Comparison of ENCODE assay signal across 11 cellular contexts in genomic region chr19:32748497-32748896, GRCh38. TPM values are rescaled to one million over a fixed set of nuclear protein-coding genes. Genes with fewer than 3 reads are reported as not detected.
DNase-seq lines count a peak whose midpoint lies in the region; ATAC-seq and TF ChIP-seq lines count a peak whose summit lies in the region.
"Had no signal": no experiment of that assay in that cellular context is flagged by ENCODE, and none has a peak within 500 bp of the region (broad histone marks: within the 10 kb centered on the region; RNA-seq: fewer than 3 reads in every experiment).

No MANE protein-coding gene starts in this region.

- peak; percentile 31; the same call in 1 of the 2 replicates for TF ChIP-seq CTCF in HFFc6 (IDR thresholded peaks at IDR 0.05)
- peak; percentile 34 for TF ChIP-seq CTCF in progenitor cell of endocrine pancreas (IDR thresholded peaks at IDR 0.05; ENCODE audit: unreplicated experiment)

- H3K4me3 Mint-ChIP-seq in HFFc6 (no peak overlapping the region), progenitor cell of endocrine pancreas (ENCODE audit: low read depth) (no peak overlapping the region)
- H3K4me3 Mint-ChIP-seq in activated T-helper 2 cell treated with anti-CD3 and anti-CD28 coated beads, Interferon-gamma antibody, Interleukin-2, Interleukin-4, amounts not matched to agents 10 μg/mL and 5 μg/mL and 100 μg/mL, durations not matched to agents 14 hours and 24 hours and 36 hours (ENCODE audit: low read depth), result no peak overlapping the region
- H3K4me3 Mint-ChIP-seq: B cell had no signal

- intact Hi-C loops in activated T-helper 2 cell treated with anti-CD3 and anti-CD28 coated beads, Interferon-gamma antibody, Interleukin-2, Interleukin-4, amounts not matched to agents 10 μg/mL and 5 μg/mL and 100 μg/mL, durations not matched to agents 14 hours and 24 hours and 36 hours (cut with micrococcal nuclease), result no loop called here

- H3K4me1 Mint-ChIP-seq in HFFc6 (ENCODE audit: low read depth) (no peaks in the 10 kb centered on the region), progenitor cell of endocrine pancreas (ENCODE audit: low read depth) (no peaks in the 10 kb centered on the region)
- no peaks in the 10 kb centered on the region for H3K4me1 Mint-ChIP-seq in activated T-helper 2 cell treated with anti-CD3 and anti-CD28 coated beads, Interferon-gamma antibody, Interleukin-2, Interleukin-4, amounts not matched to agents 10 μg/mL and 5 μg/mL and 100 μg/mL, durations not matched to agents 14 hours and 24 hours and 36 hours (ENCODE audit: low read depth)
- H3K4me1 Mint-ChIP-seq: B cell had no signal

- DNase-seq in activated CD4-positive, alpha-beta T cell treated with anti-CD3 and anti-CD28 coated beads for 48 hours, result peak; percentile 22
- DNase-seq in activated CD4-positive, alpha-beta T cell treated with anti-CD3 and anti-CD28 coated beads, Interleukin-2, amount 50 U/mL, for 4 hours, result no peak
- DNase-seq in HFFc6 (no peak), SW480 (ENCODE audit: low spot score) (peak; percentile 33), progenitor cell of endocrine pancreas (ENCODE audit: low spot score, unreplicated experiment) (no peak), SKM-1 treated with dmso at 0.1 percent for 144 hours (lab: John Stamatoyannopoulos, UW; ENCODE audit: unreplicated experiment) (no peak)
- no peak for DNase-seq in activated T-helper 2 cell treated with anti-CD3 and anti-CD28 coated beads, Interferon-gamma antibody, Interleukin-2, Interleukin-4, amounts not matched to agents 10 μg/mL and 5 μg/mL and 100 μg/mL, durations not matched to agents 14 hours and 24 hours and 36 hours (ENCODE audit: low spot score)

- H3K9me3 Mint-ChIP-seq in HFFc6 (no peaks in the 10 kb centered on the region), progenitor cell of endocrine pancreas (ENCODE audit: low read depth) (no peaks in the 10 kb centered on the region)
- no peaks in the 10 kb centered on the region for H3K9me3 Mint-ChIP-seq in activated T-helper 2 cell treated with anti-CD3 and anti-CD28 coated beads, Interferon-gamma antibody, Interleukin-2, Interleukin-4, amounts not matched to agents 10 μg/mL and 5 μg/mL and 100 μg/mL, durations not matched to agents 14 hours and 24 hours and 36 hours
- H3K9me3 Mint-ChIP-seq: brain had no signal

- no peak overlapping the region for H3K27ac Mint-ChIP-seq in HFFc6
- H3K27ac Mint-ChIP-seq in progenitor cell of endocrine pancreas, result no peak overlapping the region
- H3K27ac Mint-ChIP-seq in activated T-helper 2 cell treated with anti-CD3 and anti-CD28 coated beads, Interferon-gamma antibody, Interleukin-2, Interleukin-4, amounts not matched to agents 10 μg/mL and 5 μg/mL and 100 μg/mL, durations not matched to agents 14 hours and 24 hours and 36 hours, result no peak overlapping the region
- H3K27ac Mint-ChIP-seq: B cell had no signal

- H3K27me3 Mint-ChIP-seq in HFFc6 (ENCODE audit: insufficient read depth), result peaks cover 29% of the 10 kb centered on the region
- peaks cover 24% of the 10 kb centered on the region for H3K27me3 Mint-ChIP-seq in progenitor cell of endocrine pancreas
- H3K27me3 Mint-ChIP-seq in activated T-helper 2 cell treated with anti-CD3 and anti-CD28 coated beads, Interferon-gamma antibody, Interleukin-2, Interleukin-4, amounts not matched to agents 10 μg/mL and 5 μg/mL and 100 μg/mL, durations not matched to agents 14 hours and 24 hours and 36 hours (ENCODE audit: low read depth), result peaks cover 14% of the 10 kb centered on the region
- H3K27me3 Mint-ChIP-seq: brain had no signal

- ATAC-seq in HG03342 (IDR thresholded peaks at IDR 0.05; ENCODE audit: unreplicated experiment), result no peak

- H3K36me3 Mint-ChIP-seq in HFFc6 (ENCODE audit: low read depth) (no peaks in the 10 kb centered on the region), progenitor cell of endocrine pancreas (ENCODE audit: insufficient read depth) (no peaks in the 10 kb centered on the region)
- H3K36me3 Mint-ChIP-seq in activated T-helper 2 cell treated with anti-CD3 and anti-CD28 coated beads, Interferon-gamma antibody, Interleukin-2, Interleukin-4, amounts not matched to agents 10 μg/mL and 5 μg/mL and 100 μg/mL, durations not matched to agents 14 hours and 24 hours and 36 hours (ENCODE audit: low read depth), result no peaks in the 10 kb centered on the region
- H3K36me3 Mint-ChIP-seq: brain had no signal

RNA-seq across cellular contexts. Expression of gene TDRD12, which starts 28.9 kb away (rescaled TPM):
- under 1 TPM in 5 of 6 experiments, not detected in 1; 0.07 to 0.31 (median 0.18) TPM for total RNA-seq in HFFc6 (2021; fragmentation: NEBNext Ultra II Directional; extraction: Animal tissue kit (Norgen Biotek cat#: 25700))
- 0.29 and 0.33 TPM in 2 replicates for total RNA-seq in progenitor cell of endocrine pancreas
- total RNA-seq in activated T-helper 2 cell treated with anti-CD3 and anti-CD28 coated beads, Interferon-gamma antibody, Interleukin-2, Interleukin-4, amounts not matched to agents 10 μg/mL and 5 μg/mL and 100 μg/mL, durations not matched to agents 14 hours and 24 hours and 36 hours, result 0.07 TPM in 1 of 2 replicates, not detected in the other
- total RNA-seq: RPMI7951 had no signal

RNA-seq across cellular contexts. Expression of gene NUDT19, which starts 56.9 kb away (rescaled TPM):
- 10 to 100 TPM; 12.8 to 15.1 (median 14.3) TPM for total RNA-seq in HFFc6 (2021; fragmentation: NEBNext Ultra II Directional; extraction: Animal tissue kit (Norgen Biotek cat#: 25700))
- 11.8 and 13.2 TPM in 2 replicates for total RNA-seq in progenitor cell of endocrine pancreas
- 25.0 and 25.6 TPM in 2 replicates for total RNA-seq in activated T-helper 2 cell treated with anti-CD3 and anti-CD28 coated beads, Interferon-gamma antibody, Interleukin-2, Interleukin-4, amounts not matched to agents 10 μg/mL and 5 μg/mL and 100 μg/mL, durations not matched to agents 14 hours and 24 hours and 36 hours

Comparison
In these comparisons a context has a peak if more than half of its experiments do, and no peak if none do; other contexts are left out.
1. DNase-seq: peak in activated CD4-positive, alpha-beta T cell treated with anti-CD3 and anti-CD28 coated beads for 48 hours (single experiment) and SW480 (single experiment); none in activated CD4-positive, alpha-beta T cell treated with anti-CD3 and anti-CD28 coated beads, Interleukin-2, amount 50 U/mL, for 4 hours (0 of 2), HFFc6 (single experiment), progenitor cell of endocrine pancreas (single experiment), activated T-helper 2 cell treated with anti-CD3 and anti-CD28 coated beads, Interferon-gamma antibody, Interleukin-2, Interleukin-4, amounts not matched to agents 10 μg/mL and 5 μg/mL and 100 μg/mL, durations not matched to agents 14 hours and 24 hours and 36 hours (single experiment) and SKM-1 treated with dmso at 0.1 percent for 144 hours (single experiment).